ENCODE assay signal across 8 cellular contexts in the genomic region with DNA sequence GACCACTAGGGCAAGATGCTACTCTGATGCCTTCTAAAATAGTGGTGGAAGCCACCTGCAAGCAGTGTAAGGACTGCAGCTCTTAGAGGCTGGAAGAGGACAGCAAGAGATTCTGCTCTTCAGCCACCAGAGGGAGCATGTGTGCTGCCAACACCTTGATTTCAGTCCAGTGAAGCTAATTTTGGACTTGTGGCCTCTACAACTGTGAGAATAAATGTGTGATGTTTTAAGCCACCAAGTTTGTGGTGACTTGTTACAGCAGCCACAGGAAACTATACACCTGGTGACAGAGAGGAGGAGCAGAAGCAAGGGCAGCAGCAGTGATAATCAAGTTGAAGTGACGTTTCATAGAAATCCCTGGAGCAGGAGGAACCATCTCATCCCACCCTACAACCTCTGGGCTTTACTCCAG. TPM values are rescaled to one million over a fixed set of nuclear protein-coding genes. Genes with fewer than 3 reads are reported as not detected.
A peak's percentile ranks its signal among the peaks of the same experiment; 100 is the strongest.
DNase-seq lines count a peak whose midpoint lies in the region; ATAC-seq and TF ChIP-seq lines count a peak whose summit lies in the region.

No MANE protein-coding gene starts in this region.

- TF ChIP-seq CTCF in epithelial cell of esophagus (IDR thresholded peaks at IDR 0.05; ENCODE audit: insufficient read depth, low read depth, low read length, missing control alignments): peak; percentile 98

- H3K9me3 Mint-ChIP-seq in activated CD4-positive, alpha-beta memory T cell treated with anti-CD3 and anti-CD28 coated beads, Interleukin-2, amount 10 ng/mL, durations not matched to agents 7 days and 5 days: peaks cover 5% of the 10 kb centered on the region
- peaks cover 7 to 8% of the 10 kb centered on the region in 2 donors for H3K9me3 Mint-ChIP-seq in stimulated activated naive CD8-positive, alpha-beta T cell treated with anti-CD3 and anti-CD28 coated beads, Interleukin-15, amount 100 ng/mL, for 72 hours

- no peak overlapping the region for H3K4me3 ChIP-seq in epithelial cell of esophagus (ENCODE audit: low read length)

- CTCF ChIA-PET in activated CD4-positive, alpha-beta memory T cell treated with anti-CD3 and anti-CD28 coated beads, Interleukin-2, amount 10 ng/mL, durations not matched to agents 7 days and 5 days (lab: Charles Lee): interaction anchor here (0.5 to 3.2 kb wide), 37 partner anchors 8 to 652 kb away, joined by 3 to 32 read pairs (median 4); partner anchors contain the start of genes BST1 and FGFBP2

- POLR2A ChIA-PET in activated CD4-positive, alpha-beta memory T cell treated with anti-CD3 and anti-CD28 coated beads, Interleukin-2, amount 10 ng/mL, durations not matched to agents 7 days and 5 days (lab: Charles Lee): interaction anchor here (0.7 to 1.3 kb wide), 2 partner anchors 73 to 126 kb away, joined by 4 read pairs; no protein-coding TSS in a partner anchor

- H3K4me1 Mint-ChIP-seq in activated CD4-positive, alpha-beta memory T cell treated with anti-CD3 and anti-CD28 coated beads, Interleukin-2, amount 10 ng/mL, durations not matched to agents 7 days and 5 days: no peaks in the 10 kb centered on the region
- H3K4me1 Mint-ChIP-seq in stimulated activated naive CD8-positive, alpha-beta T cell treated with anti-CD3 and anti-CD28 coated beads, Interleukin-15, amount 100 ng/mL, for 72 hours: peaks cover 15% of the 10 kb centered on the region

- peak; percentile 96 for ATAC-seq in GM19328 (IDR thresholded peaks at IDR 0.05; ENCODE audit: unreplicated experiment)
- peak; percentile 97 for ATAC-seq in HG03342 (IDR thresholded peaks at IDR 0.05; ENCODE audit: unreplicated experiment)
- ATAC-seq in stimulated activated naive CD8-positive, alpha-beta T cell treated with anti-CD3 and anti-CD28 coated beads, Interleukin-15, amount 100 ng/mL, for 72 hours: peak; percentile 90

- H3K36me3 Mint-ChIP-seq in activated CD4-positive, alpha-beta memory T cell treated with anti-CD3 and anti-CD28 coated beads, Interleukin-2, amount 10 ng/mL, durations not matched to agents 7 days and 5 days (ENCODE audit: low read depth): no peaks in the 10 kb centered on the region

- no peak overlapping the region for H3K4me3 Mint-ChIP-seq in activated CD4-positive, alpha-beta memory T cell treated with anti-CD3 and anti-CD28 coated beads, Interleukin-2, amount 10 ng/mL, durations not matched to agents 7 days and 5 days
- H3K4me3 Mint-ChIP-seq in stimulated activated naive CD8-positive, alpha-beta T cell treated with anti-CD3 and anti-CD28 coated beads, Interleukin-15, amount 100 ng/mL, for 72 hours: no peak overlapping the region

- DNase-seq in COR-L47 (lab: John Stamatoyannopoulos, UW) (peak; percentile 53), NCI-H446 treated with DMSO at 0.1 percent for 48 hours (lab: John Stamatoyannopoulos, UW) (peak; percentile 25), epithelial cell of esophagus (ENCODE audit: low read depth) (peak; percentile 90), mucosa of gallbladder (ENCODE audit: low spot score) (peak; percentile 36)
- DNase-seq in activated CD4-positive, alpha-beta memory T cell treated with anti-CD3 and anti-CD28 coated beads, Interleukin-2, amount 10 ng/mL, durations not matched to agents 7 days and 5 days: peak; percentile 48
- peak; percentile 52 to 61 for DNase-seq in stimulated activated naive CD8-positive, alpha-beta T cell treated with anti-CD3 and anti-CD28 coated beads, Interleukin-15, amount 100 ng/mL, for 72 hours

- no peak overlapping the region for H3K27ac Mint-ChIP-seq in activated CD4-positive, alpha-beta memory T cell treated with anti-CD3 and anti-CD28 coated beads, Interleukin-2, amount 10 ng/mL, durations not matched to agents 7 days and 5 days
- H3K27ac Mint-ChIP-seq in stimulated activated naive CD8-positive, alpha-beta T cell treated with anti-CD3 and anti-CD28 coated beads, Interleukin-15, amount 100 ng/mL, for 72 hours: no peak overlapping the region

- H3K27me3 Mint-ChIP-seq in activated CD4-positive, alpha-beta memory T cell treated with anti-CD3 and anti-CD28 coated beads, Interleukin-2, amount 10 ng/mL, durations not matched to agents 7 days and 5 days: peaks cover 32% of the 10 kb centered on the region
- H3K27me3 Mint-ChIP-seq in stimulated activated naive CD8-positive, alpha-beta T cell treated with anti-CD3 and anti-CD28 coated beads, Interleukin-15, amount 100 ng/mL, for 72 hours: peaks cover 18% of the 10 kb centered on the region

RNA-seq across cellular contexts. Expression of gene FGFBP1, which starts 55.9 kb away (rescaled TPM):
- not detected for total RNA-seq in activated CD4-positive, alpha-beta memory T cell treated with anti-CD3 and anti-CD28 coated beads, Interleukin-2, amount 10 ng/mL, durations not matched to agents 7 days and 5 days
- not detected for total RNA-seq in mucosa of gallbladder

Comparison
In these comparisons a context has a peak if more than half of its experiments do, and no peak if none do; other contexts are left out.
1. DNase-seq: peak in every context shown above with its lines; median percentile 90 in epithelial cell of esophagus; 56 in stimulated activated naive CD8-positive, alpha-beta T cell treated with anti-CD3 and anti-CD28 coated beads, Interleukin-15, amount 100 ng/mL, for 72 hours; 53 in COR-L47; 48 in activated CD4-positive, alpha-beta memory T cell treated with anti-CD3 and anti-CD28 coated beads, Interleukin-2, amount 10 ng/mL, durations not matched to agents 7 days and 5 days; 36 in mucosa of gallbladder; 25 in NCI-H446 treated with DMSO at 0.1 percent for 48 hours.